In the genomic region with DNA sequence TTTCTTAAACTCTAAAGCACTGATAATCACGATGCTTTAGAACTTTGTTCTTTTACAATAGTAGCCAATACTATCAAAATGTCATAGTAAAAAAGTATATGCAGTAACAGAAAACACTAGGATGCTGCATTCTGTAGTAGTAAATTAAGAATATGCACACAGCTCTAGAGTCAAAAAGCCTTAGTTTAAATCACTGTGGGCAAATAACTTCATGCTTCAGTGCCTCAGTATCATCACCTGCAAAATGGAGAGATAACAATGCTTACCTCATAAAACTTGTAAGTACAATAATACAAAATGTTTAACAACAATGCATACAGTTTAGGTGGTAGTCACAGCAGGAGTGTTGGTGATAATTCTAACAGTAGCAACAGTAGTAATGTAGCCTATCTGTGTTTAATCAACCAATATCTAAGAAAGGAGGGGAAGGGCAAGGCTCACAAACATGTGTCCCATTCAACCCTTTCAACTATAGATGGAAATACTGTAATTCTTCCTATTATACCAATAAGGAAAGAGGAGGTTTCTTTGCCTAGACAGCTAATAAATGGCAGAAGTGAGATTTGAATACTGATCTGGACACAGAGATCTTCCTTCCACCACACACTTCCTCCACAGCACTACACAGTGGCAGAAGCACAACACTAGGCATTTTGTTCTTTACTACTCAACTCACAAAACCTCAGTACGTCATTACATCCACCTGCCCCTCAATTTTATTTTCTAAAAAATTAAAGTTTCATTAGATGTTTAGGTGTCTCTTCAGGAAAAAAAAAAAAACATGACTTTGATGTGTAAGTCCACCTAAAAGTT, we compare ENCODE assay signal across 8 cellular contexts. TPM values are rescaled to one million over a fixed set of nuclear protein-coding genes. Genes with fewer than 3 reads are reported as not detected.
DNase-seq lines count a peak whose midpoint lies in the region; ATAC-seq and TF ChIP-seq lines count a peak whose summit lies in the region.

No MANE protein-coding gene starts in this region.

- H3K9me3 ChIP-seq in transverse colon = no peaks in the 10 kb centered on the region

- no peak for TF ChIP-seq CTCF in neural crest cell (conservative IDR thresholded peaks at IDR 0.05)
- no peak for TF ChIP-seq CTCF in transverse colon (IDR thresholded peaks at IDR 0.05)

- peak overlapping the region; percentile 71 for H3K4me3 Mint-ChIP-seq in neural crest cell

- 52 to 69% methylated on average over 2 of the region's 2 CpGs for WGBS in transverse colon (ENCODE audit: low coverage in 1 of 2), 2 donors

- no peak for TF ChIP-seq EP300 in transverse colon (IDR thresholded peaks at IDR 0.05; ENCODE audit: low read depth)

- peak; percentile 29 for DNase-seq in NCI-H146 (lab: John Stamatoyannopoulos, UW)
- no peak for DNase-seq in neural crest cell (ENCODE audit: low read depth, low spot score)
- DNase-seq in NCI-H2107 treated with DMSO at 0.1 percent for 48 hours (lab: John Stamatoyannopoulos, UW; ENCODE audit: unreplicated experiment) = no peak
- DNase-seq in NCI-H524 (lab: John Stamatoyannopoulos, UW) = no peak
- no peak for DNase-seq in stimulated activated CD4-positive, alpha-beta T cell treated with anti-CD3 and anti-CD28 coated beads, Interleukin-1b, Interleukin-23, amount 100 ng/mL, for 48 hours
- DNase-seq in transverse colon = no peak

- peaks cover 18% of the 10 kb centered on the region for H3K36me3 Mint-ChIP-seq in neural crest cell (ENCODE audit: low read depth)

- no peak for TF ChIP-seq POLR2A in transverse colon (IDR thresholded peaks at IDR 0.05)

- no peak overlapping the region for H3K4me3 ChIP-seq in transverse colon

- in situ Hi-C loops in transverse colon (cut with MboI; ENCODE audit: low pct_ligation_motif_present in 1 of 4, low pct_unique_long_range_greater_than_20kb in 1 of 4, low sequenced_read_pairs in 3 of 4) = no loop called here

- H3K9me3 Mint-ChIP-seq in neural crest cell = no peaks in the 10 kb centered on the region

- intact Hi-C loops in transverse colon (cut with DNase I; ENCODE audit: low total_unique reads) = loop anchor here (10.0 kb wide), 1 partner anchor 73 kb away; no protein-coding TSS in a partner anchor

- peaks cover 19 to 60% (median 36%) of the 10 kb centered on the region in 4 donors for H3K4me1 ChIP-seq in transverse colon

- peak; percentile 48 for ATAC-seq in GM18868 (IDR thresholded peaks at IDR 0.05; ENCODE audit: unreplicated experiment)
- peak; percentile 44 for ATAC-seq in HG02610 (IDR thresholded peaks at IDR 0.05; ENCODE audit: unreplicated experiment)

- no peak overlapping the region for H3K27ac Mint-ChIP-seq in neural crest cell (ENCODE audit: unreplicated experiment)

- no peaks in the 10 kb centered on the region for H3K27me3 ChIP-seq in transverse colon

- peaks cover 32% of the 10 kb centered on the region for H3K4me1 Mint-ChIP-seq in neural crest cell

- peaks cover 0 to 16% (median 2%) of the 10 kb centered on the region in 4 donors for H3K36me3 ChIP-seq in transverse colon

- no peaks in the 10 kb centered on the region for H3K27me3 Mint-ChIP-seq in neural crest cell (ENCODE audit: low read depth)

- no peak overlapping the region for H3K27ac ChIP-seq in transverse colon

RNA-seq across cellular contexts. Expression of a gene that starts 4.6 kb away (rescaled TPM):
- total RNA-seq in neural crest cell = 78.1 and 81.2 TPM in 2 replicates
- total RNA-seq in transverse colon = 10 to 100 TPM; 13.9 to 52.7 (median 45.1) TPM
